ENCODE assay signal across 15 cellular contexts in genomic region chr2:208983476-208983875, GRCh38.
A peak's percentile ranks its signal among the peaks of the same experiment; 100 is the strongest.
DNase-seq lines count a peak whose midpoint lies in the region; ATAC-seq and TF ChIP-seq lines count a peak whose summit lies in the region.
"Had no signal": no experiment of that assay in that cellular context is flagged by ENCODE, and none has a peak within 500 bp of the region (broad histone marks: within the 10 kb centered on the region; RNA-seq: fewer than 3 reads in every experiment).

No MANE protein-coding gene starts in this region.

- no peak for TF ChIP-seq CTCF in RWPE2 (IDR thresholded peaks at IDR 0.05; ENCODE audit: poor library complexity, severe bottlenecking)
- TF ChIP-seq CTCF in foreskin keratinocyte (conservative IDR thresholded peaks at IDR 0.05), result no peak
- no peak for TF ChIP-seq CTCF in retinal pigment epithelial cell (conservative IDR thresholded peaks at IDR 0.05; ENCODE audit: low read depth, low read length)

- H3K9me3 ChIP-seq in RWPE2 (ENCODE audit: severe bottlenecking), result no peaks in the 10 kb centered on the region
- H3K9me3 ChIP-seq: BE2C had no signal

- peak; percentile 40 for DNase-seq in ELF-1 (ENCODE audit: low read depth, low spot score)
- no peak for DNase-seq in RWPE2 (ENCODE audit: low spot score)
- DNase-seq in foreskin keratinocyte, result peak in 1 of 2 donors; percentile 64
- peak; percentile 15 for DNase-seq in retinal pigment epithelial cell (ENCODE audit: low read depth)
- no peak for DNase-seq in activated T-cell treated with anti-CD3 and anti-CD28 coated beads for 4 hours
- no peak for DNase-seq in activated naive CD4-positive, alpha-beta T cell treated with anti-CD3 and anti-CD28 coated beads, Interleukin-2, amount 50 U/mL, for 16 hours
- no peak for DNase-seq in NCI-H2227 (lab: John Stamatoyannopoulos, UW; ENCODE audit: unreplicated experiment)
- DNase-seq in Right ventricle myocardium superior, result no peak
- DNase-seq: BE2C; CD8-positive, alpha-beta T cell; DMS 273 treated with DMSO at 0.1 percent for 48 hours; NCI-H187 treated with DMSO at 0.1 percent for 48 hours; NCI-H2171; NCI-H510A had no signal

- ATAC-seq in RWPE2 (ENCODE audit: low read depth), result no peak
- ATAC-seq in foreskin keratinocyte, result peak; percentile 19
- ATAC-seq in Right ventricle myocardium superior (ENCODE audit: poor library complexity), result no peak
- ATAC-seq: CD8-positive, alpha-beta T cell; HepG2 had no signal

- H3K27me3 ChIP-seq in RWPE2 (ENCODE audit: insufficient read depth, poor library complexity, severe bottlenecking) (no peaks in the 10 kb centered on the region), foreskin keratinocyte (no peaks in the 10 kb centered on the region)
- H3K27me3 ChIP-seq: BE2C had no signal

- H3K4me3 ChIP-seq in RWPE2 (ENCODE audit: severe bottlenecking) (no peak overlapping the region), retinal pigment epithelial cell (ENCODE audit: low read length) (no peak overlapping the region)

- no peaks in the 10 kb centered on the region for H3K36me3 ChIP-seq in RWPE2 (ENCODE audit: low read depth)
- H3K36me3 ChIP-seq: BE2C had no signal

- peak overlapping the region; percentile 75 for H3K27ac ChIP-seq in RWPE2 (ENCODE audit: poor library complexity, severe bottlenecking)
- peak overlapping the region; percentile 10 for H3K27ac ChIP-seq in foreskin keratinocyte

- intact Hi-C loops in Right ventricle myocardium superior (cut with DNase I), result no loop called here

- peaks cover 27% of the 10 kb centered on the region for H3K4me1 ChIP-seq in RWPE2 (ENCODE audit: insufficient read depth, poor library complexity, severe bottlenecking)
- peaks cover 13% of the 10 kb centered on the region for H3K4me1 ChIP-seq in foreskin keratinocyte

Comparison
In these comparisons a context has a peak if more than half of its experiments do, and no peak if none do; other contexts are left out.
1. DNase-seq: peak in ELF-1 (single experiment) and retinal pigment epithelial cell (single experiment); none in RWPE2 (single experiment), activated T-cell treated with anti-CD3 and anti-CD28 coated beads for 4 hours (single experiment), activated naive CD4-positive, alpha-beta T cell treated with anti-CD3 and anti-CD28 coated beads, Interleukin-2, amount 50 U/mL, for 16 hours (single experiment), NCI-H2227 (single experiment) and Right ventricle myocardium superior (single experiment).